In the genomic region with DNA sequence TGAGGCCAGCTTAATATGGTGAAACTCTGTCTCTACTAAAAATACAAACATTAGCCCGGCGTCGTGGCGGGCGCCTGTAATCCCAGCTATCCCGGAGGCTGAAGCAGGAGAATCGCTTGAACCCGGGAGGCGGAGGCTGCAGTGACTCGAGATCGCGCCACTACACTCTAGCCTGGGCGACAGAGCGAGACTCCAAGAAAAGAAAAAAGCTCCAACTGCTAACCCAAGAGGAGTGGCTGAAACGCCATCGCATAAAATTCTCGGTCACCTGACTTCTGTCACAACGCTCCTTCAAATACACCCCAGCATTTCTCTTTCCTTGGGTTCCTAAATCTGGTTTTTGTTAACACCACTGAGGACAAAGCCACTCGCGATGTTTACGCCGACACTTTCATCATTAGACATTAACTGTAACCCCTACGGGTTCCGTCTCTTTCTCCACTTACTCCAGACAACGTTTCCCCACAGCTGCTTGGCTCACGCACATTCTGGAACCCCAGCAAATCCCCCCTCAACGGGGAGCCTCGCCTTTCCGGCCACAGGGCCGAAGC, we compare ENCODE assay signal across 6 cellular contexts. TPM values are rescaled to one million over a fixed set of nuclear protein-coding genes. Genes with fewer than 3 reads are reported as not detected.
DNase-seq lines count a peak whose midpoint lies in the region; FAIRE-seq and TF ChIP-seq lines count a peak whose summit lies in the region.

No MANE protein-coding gene starts in this region.

- H3K27ac Mint-ChIP-seq in chondrocyte (ENCODE audit: unreplicated experiment), result peak overlapping the region; percentile 100

- DNase-seq in GM19239 (ENCODE audit: insufficient read length, low spot score) (no peak), chondrocyte (ENCODE audit: low spot score) (no peak), osteoblast (ENCODE audit: insufficient read length, low spot score, missing footprints) (no peak), cerebellum (ENCODE audit: low spot score) (no peak), GM03348 (ENCODE audit: low spot score) (no peak)

- peak overlapping the region; percentile 91 for H3K4me2 ChIP-seq in osteoblast (ENCODE audit: insufficient read depth, low read length)

- WGBS in HUES64, result under 1% methylated on average over 30 of the region's 30 CpGs

- H3K27ac ChIP-seq in HUES64 (ENCODE audit: low read depth, low read length) (peak overlapping the region; percentile 93), osteoblast (ENCODE audit: low read depth, low read length) (peak overlapping the region; percentile 99)

- peaks cover 57% of the 10 kb centered on the region for H3K79me2 ChIP-seq in osteoblast (ENCODE audit: insufficient read depth, low read length)

- H3K27me3 ChIP-seq in HUES64 (ENCODE audit: insufficient read depth, low read length) (no peaks in the 10 kb centered on the region), osteoblast (ENCODE audit: insufficient read depth, low read length) (no peaks in the 10 kb centered on the region)

- H2AFZ ChIP-seq in osteoblast (ENCODE audit: low read length), result peak overlapping the region; percentile 84

- peaks cover 53% of the 10 kb centered on the region for H4K20me1 ChIP-seq in osteoblast (ENCODE audit: insufficient read depth, low read length)

- peak overlapping the region; percentile 99 for H3K4me3 Mint-ChIP-seq in chondrocyte (ENCODE audit: unreplicated experiment)

- H3K4me1 ChIP-seq in HUES64 (ENCODE audit: insufficient read depth, low read length) (peaks cover 16% of the 10 kb centered on the region), osteoblast (ENCODE audit: insufficient read depth, low read length) (peaks cover 25% of the 10 kb centered on the region)

- H3K9me3 ChIP-seq in HUES64 (ENCODE audit: insufficient read depth, low read depth, low read length) (no peaks in the 10 kb centered on the region), osteoblast (ENCODE audit: low read depth, low read length) (no peaks in the 10 kb centered on the region)

- TF ChIP-seq CTCF in chondrocyte (IDR thresholded peaks at IDR 0.05) (no peak), osteoblast (IDR thresholded peaks at IDR 0.05; ENCODE audit: extremely low read depth, low read depth, low read length) (no peak)

- no peaks in the 10 kb centered on the region for H3K9me3 Mint-ChIP-seq in chondrocyte (ENCODE audit: low read depth)

- H3K36me3 Mint-ChIP-seq in chondrocyte (ENCODE audit: low read depth), result peaks cover 20% of the 10 kb centered on the region

- H3K4me3 ChIP-seq in HUES64 (ENCODE audit: low read length) (peak overlapping the region; percentile 76), osteoblast (ENCODE audit: insufficient read depth, low read length) (peak overlapping the region; percentile 99)

- peak; percentile 44 for FAIRE-seq in GM19239 (lab: Jason Lieb, UNC)

- H3K4me1 Mint-ChIP-seq in chondrocyte (ENCODE audit: low read depth), result peaks cover 51% of the 10 kb centered on the region

- H3K36me3 ChIP-seq in HUES64 (ENCODE audit: insufficient read depth, low read length), result peaks cover 31% of the 10 kb centered on the region
- peaks cover 26% of the 10 kb centered on the region for H3K36me3 ChIP-seq in osteoblast (ENCODE audit: insufficient read depth, low read length)

- H3K27me3 Mint-ChIP-seq in chondrocyte (ENCODE audit: low read depth), result no peaks in the 10 kb centered on the region

- H3K9ac ChIP-seq in HUES64 (ENCODE audit: low read depth, low read length), result peak overlapping the region; percentile 94

RNA-seq across cellular contexts. Expression of gene CLK1, which starts 0.7 kb away (rescaled TPM):
- 22.6 TPM for polyA plus RNA-seq in HUES64 (2013, experiment 1 of 2)
- polyA plus RNA-seq in HUES64 (2013, experiment 2 of 2), result 23.3 TPM
- total RNA-seq in chondrocyte (46.7 to 66.0 TPM (median 58.4 TPM) in 3 replicates), osteoblast (73.5 and 77.2 TPM in 2 replicates), cerebellum (206 TPM)

RNA-seq across cellular contexts. Expression of gene PPIL3, which starts 25.1 kb away (rescaled TPM):
- polyA plus RNA-seq in HUES64 (2013, experiment 1 of 2), result 37.1 TPM
- 39.3 TPM for polyA plus RNA-seq in HUES64 (2013, experiment 2 of 2)
- total RNA-seq in chondrocyte (34.8 to 41.2 TPM (median 37.1 TPM) in 3 replicates), osteoblast (45.2 and 51.6 TPM in 2 replicates), cerebellum (55.8 TPM)

RNA-seq across cellular contexts. Expression of gene NIF3L1, which starts 25.4 kb away (rescaled TPM):
- 56.7 TPM for polyA plus RNA-seq in HUES64 (2013, experiment 1 of 2)
- polyA plus RNA-seq in HUES64 (2013, experiment 2 of 2), result 51.4 TPM
- total RNA-seq in chondrocyte, result 14.8 to 22.2 TPM (median 17.5 TPM) in 3 replicates
- total RNA-seq in osteoblast, result 20.0 and 22.1 TPM in 2 replicates
- 34.1 TPM for total RNA-seq in cerebellum

RNA-seq across cellular contexts. Expression of gene BZW1, which starts 52.0 kb away (rescaled TPM):
- polyA plus RNA-seq in HUES64 (2013, experiment 1 of 2), result 296 TPM
- polyA plus RNA-seq in HUES64 (2013, experiment 2 of 2), result 259 TPM
- 191 to 201 TPM (median 194 TPM) in 3 replicates for total RNA-seq in chondrocyte
- 590 and 597 TPM in 2 replicates for total RNA-seq in osteoblast
- 290 TPM for total RNA-seq in cerebellum
